ENCODE assay signal across 18 cellular contexts in genomic region chr11:8095356-8095755, GRCh38.
"Had no signal": no experiment of that assay in that cellular context is flagged by ENCODE, and none has a peak within 500 bp of the region (broad histone marks: within the 10 kb centered on the region; RNA-seq: fewer than 3 reads in every experiment).

No MANE protein-coding gene starts in this region.

- H3K36me3 ChIP-seq: colonic mucosa, ovary, SJCRH30 had no signal

- H3K4me3 Mint-ChIP-seq: activated CD8-positive, alpha-beta T cell treated with anti-CD3 and anti-CD28 coated beads for 36 hours; activated naive CD4-positive, alpha-beta T cell treated with anti-CD3 and anti-CD28 coated beads, Interleukin-2, amount 10 ng/mL, durations not matched to agents 7 days and 5 days; activated T-helper 17 cell treated with anti-CD3 and anti-CD28 coated beads, Interleukin-2, amount 50 U/mL, for 72 hours; neural crest cell; stimulated activated naive B cell treated with anti-CD40 and anti-IgM and Interleukin-4, amounts not matched to agents 10 μg/mL and 1 μg/mL and 100 μg/mL, for 72 hours; T-helper 17 cell had no signal

- H3K4me3 ChIP-seq: colonic mucosa, esophagus squamous epithelium, ovary, SJCRH30, tibial nerve had no signal

- H3K9me3 Mint-ChIP-seq: activated CD8-positive, alpha-beta T cell treated with anti-CD3 and anti-CD28 coated beads for 36 hours; activated naive CD4-positive, alpha-beta T cell treated with anti-CD3 and anti-CD28 coated beads, Interleukin-2, amount 10 ng/mL, durations not matched to agents 7 days and 5 days; activated T-helper 17 cell treated with anti-CD3 and anti-CD28 coated beads, Interleukin-2, amount 50 U/mL, for 72 hours; neural crest cell; stimulated activated naive B cell treated with anti-CD40 and anti-IgM and Interleukin-4, amounts not matched to agents 10 μg/mL and 1 μg/mL and 100 μg/mL, for 72 hours had no signal

- H3K9me3 ChIP-seq: colonic mucosa, esophagus squamous epithelium, ovary, SJCRH30, tibial nerve had no signal

- DNase-seq: activated CD8-positive, alpha-beta T cell treated with anti-CD3 and anti-CD28 coated beads for 36 hours; activated naive CD4-positive, alpha-beta T cell treated with anti-CD3 and anti-CD28 coated beads, Interleukin-2, amount 10 ng/mL, durations not matched to agents 7 days and 5 days; central memory CD4-positive, alpha-beta T cell; effector CD4-positive, alpha-beta T cell; esophagus squamous epithelium; hippocampal formation; kidney; midbrain; ovary; SJCRH30; stimulated activated CD4-positive, alpha-beta T cell treated with anti-CD3 and anti-CD28 coated beads, Interleukin-12 subunit alpha, Interleukin-12 subunit beta, amount 100 ng/mL, for 4 hours; stimulated activated naive B cell treated with anti-CD40 and anti-IgM and Interleukin-4, amounts not matched to agents 10 μg/mL and 1 μg/mL and 100 μg/mL, for 72 hours; T-helper 17 cell; WERI-Rb-1 had no signal

- H3K27me3 ChIP-seq: colonic mucosa, esophagus squamous epithelium, ovary, SJCRH30, tibial nerve had no signal

- H3K4me1 Mint-ChIP-seq: activated T-helper 17 cell treated with anti-CD3 and anti-CD28 coated beads, Interleukin-2, amount 50 U/mL, for 72 hours had no signal

- H3K27me3 Mint-ChIP-seq: activated CD8-positive, alpha-beta T cell treated with anti-CD3 and anti-CD28 coated beads for 36 hours; activated naive CD4-positive, alpha-beta T cell treated with anti-CD3 and anti-CD28 coated beads, Interleukin-2, amount 10 ng/mL, durations not matched to agents 7 days and 5 days; activated T-helper 17 cell treated with anti-CD3 and anti-CD28 coated beads, Interleukin-2, amount 50 U/mL, for 72 hours; T-helper 17 cell had no signal

- H3K4me1 ChIP-seq: colonic mucosa, SJCRH30 had no signal

- H3K36me3 Mint-ChIP-seq: activated naive CD4-positive, alpha-beta T cell treated with anti-CD3 and anti-CD28 coated beads, Interleukin-2, amount 10 ng/mL, durations not matched to agents 7 days and 5 days had no signal

- H3K27ac ChIP-seq: colonic mucosa, esophagus squamous epithelium, ovary, SJCRH30, tibial nerve, WERI-Rb-1 had no signal

- H3K27ac Mint-ChIP-seq: activated CD8-positive, alpha-beta T cell treated with anti-CD3 and anti-CD28 coated beads for 36 hours; activated naive CD4-positive, alpha-beta T cell treated with anti-CD3 and anti-CD28 coated beads, Interleukin-2, amount 10 ng/mL, durations not matched to agents 7 days and 5 days; activated T-helper 17 cell treated with anti-CD3 and anti-CD28 coated beads, Interleukin-2, amount 50 U/mL, for 72 hours; stimulated activated naive B cell treated with anti-CD40 and anti-IgM and Interleukin-4, amounts not matched to agents 10 μg/mL and 1 μg/mL and 100 μg/mL, for 72 hours; T-helper 17 cell had no signal
